Comparison of ENCODE assay signal across 9 cellular contexts in the genomic region with DNA sequence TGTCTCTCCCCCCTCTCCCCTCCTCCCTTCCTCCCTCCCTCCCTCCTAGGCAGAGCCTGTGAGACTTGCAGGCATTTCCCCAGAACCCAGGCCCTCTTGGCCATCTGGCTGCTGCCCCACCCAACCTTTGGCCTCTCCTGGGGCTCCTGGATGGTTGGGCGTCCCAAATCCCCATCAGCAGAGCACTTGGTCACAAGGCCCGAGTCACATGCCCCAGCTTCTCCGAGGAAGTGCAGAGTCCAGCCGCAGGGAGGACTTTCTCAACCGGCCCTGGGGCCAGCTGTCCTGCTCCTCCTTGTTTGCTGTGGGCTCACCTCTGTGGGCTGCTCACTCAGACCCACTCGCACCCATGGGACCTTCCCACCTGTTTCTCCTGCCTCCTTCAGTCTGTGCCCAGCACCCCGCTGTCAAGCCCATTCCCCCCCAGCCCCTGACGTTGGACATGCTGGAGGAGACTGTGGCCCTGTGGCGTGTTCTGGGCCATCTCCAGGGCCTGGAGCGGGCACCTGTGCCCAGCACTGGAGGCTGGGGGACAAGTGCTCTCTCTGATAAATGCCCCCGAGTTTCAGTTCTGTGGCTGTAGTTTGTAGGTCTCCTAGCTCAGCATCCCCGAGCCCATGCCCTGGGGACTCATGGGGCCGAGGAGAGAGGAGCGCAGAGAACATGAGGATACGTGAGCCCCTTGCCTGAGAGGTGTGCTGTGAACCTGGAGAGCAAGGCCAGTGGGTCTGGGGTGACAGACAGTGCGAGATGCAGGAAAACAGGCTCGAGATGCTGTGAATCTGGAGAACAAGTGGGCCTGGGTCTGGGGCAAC. TPM values are rescaled to one million over a fixed set of nuclear protein-coding genes. Genes with fewer than 3 reads are reported as not detected.
DNase-seq lines count a peak whose midpoint lies in the region; ATAC-seq and TF ChIP-seq lines count a peak whose summit lies in the region.
"Had no signal": no experiment of that assay in that cellular context is flagged by ENCODE, and none has a peak within 500 bp of the region (broad histone marks: within the 10 kb centered on the region; RNA-seq: fewer than 3 reads in every experiment).

No MANE protein-coding gene starts in this region.

- H3K4me3 Mint-ChIP-seq in activated CD4-positive, alpha-beta T cell treated with anti-CD3 and anti-CD28 coated beads for 36 hours, result peak overlapping the region; percentile 60
- no peak overlapping the region for H3K4me3 Mint-ChIP-seq in mesothelial cell of epicardium

- intact Hi-C loops in activated CD4-positive, alpha-beta T cell treated with anti-CD3 and anti-CD28 coated beads for 36 hours (cut with DNase I, micrococcal nuclease), result loop anchor here in 1 of 2 experiments (1.0 kb wide), 1 partner anchor 18 kb away; no protein-coding TSS in a partner anchor
- intact Hi-C loops in tibial artery (cut with DNase I; ENCODE audit: low total_unique reads), result no loop called here

- H3K23ac ChIP-seq in mesenchymal stem cell (ENCODE audit: low read length in 2 of 2), result no peak overlapping the region

- H2BK15ac ChIP-seq in mesenchymal stem cell (ENCODE audit: low read depth, poor library complexity, severe bottlenecking), result peak overlapping the region; percentile 37

- POLR2A ChIA-PET in activated CD4-positive, alpha-beta T cell treated with anti-CD3 and anti-CD28 coated beads for 36 hours (lab: Charles Lee), result no interaction called here
- POLR2A ChIA-PET in GM10248 (lab: Yijun Ruan, JAX), result no interaction called here

- H3K27me3 ChIP-seq in mesenchymal stem cell (ENCODE audit: control insufficient read depth in 1 of 2, insufficient read depth in 1 of 2, low read length in 2 of 2), result no peaks in the 10 kb centered on the region
- no peaks in the 10 kb centered on the region for H3K27me3 ChIP-seq in tibial artery

- H3K27ac ChIP-seq in mesenchymal stem cell (ENCODE audit: low read length, poor library complexity, severe bottlenecking) (no peak overlapping the region), tibial artery (peak overlapping the region; percentile 21 to 31)

- no peaks in the 10 kb centered on the region for H3K9me3 Mint-ChIP-seq in activated CD4-positive, alpha-beta T cell treated with anti-CD3 and anti-CD28 coated beads for 36 hours (ENCODE audit: low read depth)
- H3K9me3 Mint-ChIP-seq in mesothelial cell of epicardium, result no peaks in the 10 kb centered on the region

- no peaks in the 10 kb centered on the region for H3K9me3 ChIP-seq in mesenchymal stem cell (ENCODE audit: control insufficient read depth, low read length)
- H3K9me3 ChIP-seq in tibial artery, result no peaks in the 10 kb centered on the region

- H3K9ac ChIP-seq in mesenchymal stem cell (ENCODE audit: low read length), result peak overlapping the region; percentile 73

- peak overlapping the region; percentile 21 for H2AK5ac ChIP-seq in mesenchymal stem cell (ENCODE audit: low read length, severe bottlenecking)

- peaks cover 81% of the 10 kb centered on the region for H3K4me1 Mint-ChIP-seq in activated CD4-positive, alpha-beta T cell treated with anti-CD3 and anti-CD28 coated beads for 36 hours
- H3K4me1 Mint-ChIP-seq in mesothelial cell of epicardium, result peaks cover 28% of the 10 kb centered on the region

- H4K8ac ChIP-seq in mesenchymal stem cell (ENCODE audit: low read length), result peak overlapping the region; percentile 89

- no peak overlapping the region for H2BK5ac ChIP-seq in mesenchymal stem cell (ENCODE audit: low read depth, low read length, poor library complexity, severe bottlenecking)

- peak overlapping the region; percentile 92 for H3K27ac Mint-ChIP-seq in activated CD4-positive, alpha-beta T cell treated with anti-CD3 and anti-CD28 coated beads for 36 hours
- H3K27ac Mint-ChIP-seq in mesothelial cell of epicardium, result no peak overlapping the region

- H3K4me3 ChIP-seq in choroid plexus epithelial cell (ENCODE audit: low read depth, low read length) (no peak overlapping the region), mesenchymal stem cell (ENCODE audit: insufficient read depth in 1 of 2, low read depth in 1 of 2, low read length in 2 of 2) (no peak overlapping the region), tibial artery (no peak overlapping the region)

- H3K4ac ChIP-seq in mesenchymal stem cell (ENCODE audit: low read depth in 1 of 2, low read length in 2 of 2), result peak overlapping the region; percentile 6 to 73

- WGBS in mesenchymal stem cell, result 85% methylated on average over 17 of the region's 17 CpGs

- H4K91ac ChIP-seq in mesenchymal stem cell (ENCODE audit: low read length), result peak overlapping the region; percentile 94

- no peak overlapping the region for H3K4me2 ChIP-seq in mesenchymal stem cell (ENCODE audit: low read length, poor library complexity, severe bottlenecking)

- TF ChIP-seq CTCF in choroid plexus epithelial cell (conservative IDR thresholded peaks at IDR 0.05; ENCODE audit: low read depth, low read length) (no peak), tibial artery (IDR thresholded peaks at IDR 0.05) (no peak), GM10248 (IDR thresholded peaks at IDR 0.05; ENCODE audit: control extremely low read depth, extremely low read depth, low read depth, missing control alignments) (no peak), mesothelial cell of epicardium (IDR thresholded peaks at IDR 0.05; ENCODE audit: unreplicated experiment) (no peak)

- peak overlapping the region; percentile 7 to 13 for H3K18ac ChIP-seq in mesenchymal stem cell (ENCODE audit: low read depth in 1 of 2, low read length in 2 of 2)

- H3K36me3 ChIP-seq in mesenchymal stem cell (ENCODE audit: control insufficient read depth in 1 of 2, insufficient read depth in 2 of 2, low read depth in 1 of 2, low read length in 2 of 2), result peaks cover 3 to 21% of the 10 kb centered on the region in 2 experiments
- peaks cover 0 to 9% (median 5%) of the 10 kb centered on the region in 3 donors for H3K36me3 ChIP-seq in tibial artery

- peaks cover 12% of the 10 kb centered on the region for H3K36me3 Mint-ChIP-seq in activated CD4-positive, alpha-beta T cell treated with anti-CD3 and anti-CD28 coated beads for 36 hours (ENCODE audit: low read depth)
- peaks cover 7% of the 10 kb centered on the region for H3K36me3 Mint-ChIP-seq in mesothelial cell of epicardium

- H3K79me1 ChIP-seq in mesenchymal stem cell (replicated peaks; ENCODE audit: low read length, poor library complexity, severe bottlenecking), result peaks cover 44% of the 10 kb centered on the region

- ATAC-seq in activated CD4-positive, alpha-beta T cell treated with anti-CD3 and anti-CD28 coated beads for 36 hours, result peak; percentile 5

- peak overlapping the region in 1 of 2 experiments; percentile 68 for H3K14ac ChIP-seq in mesenchymal stem cell (ENCODE audit: low read length in 2 of 2)

- no peaks in the 10 kb centered on the region for H3K27me3 Mint-ChIP-seq in activated CD4-positive, alpha-beta T cell treated with anti-CD3 and anti-CD28 coated beads for 36 hours
- H3K27me3 Mint-ChIP-seq in mesothelial cell of epicardium (ENCODE audit: low read depth), result no peaks in the 10 kb centered on the region

- H2BK120ac ChIP-seq in mesenchymal stem cell (ENCODE audit: low read depth, low read length), result no peak overlapping the region

- peaks cover 16% of the 10 kb centered on the region for H3K4me1 ChIP-seq in mesenchymal stem cell (ENCODE audit: control insufficient read depth, insufficient read depth, low read depth, low read length)
- H3K4me1 ChIP-seq in tibial artery, result peaks cover 6 to 20% (median 11%) of the 10 kb centered on the region in 4 donors

- no peak for DNase-seq in activated CD4-positive, alpha-beta T cell treated with anti-CD3 and anti-CD28 coated beads for 36 hours
- no peak for DNase-seq in activated CD4-positive, alpha-beta T cell treated with anti-CD3 and anti-CD28 coated beads, Interleukin-2, amount 50 U/mL, for 1 hour
- peak; percentile 57 for DNase-seq in choroid plexus epithelial cell (ENCODE audit: low read depth)
- no peak for DNase-seq in mesenchymal stem cell
- peak; percentile 88 to 89 for DNase-seq in tibial artery
- no peak for DNase-seq in stimulated activated CD4-positive, alpha-beta T cell treated with anti-CD3 and anti-CD28 coated beads, Interleukin-15, amount 100 ng/mL, for 24 hours
- no peak for DNase-seq in GM10248 (ENCODE audit: extremely low spot score)
- no peak for DNase-seq in mesothelial cell of epicardium (ENCODE audit: low spot score in 2 of 2, unreplicated experiment in 2 of 2)
- DNase-seq: NCI-H446 had no signal

- no peak overlapping the region for H2AFZ ChIP-seq in mesenchymal stem cell (ENCODE audit: low read depth, low read length)

- CTCF ChIA-PET in activated CD4-positive, alpha-beta T cell treated with anti-CD3 and anti-CD28 coated beads for 36 hours (lab: Charles Lee), result no interaction called here
- CTCF ChIA-PET in GM10248 (lab: Yijun Ruan, JAX), result no interaction called here

- H2BK12ac ChIP-seq in mesenchymal stem cell (ENCODE audit: low read length in 2 of 2), result peak overlapping the region in 1 of 2 experiments; percentile 37

RNA-seq across cellular contexts. Expression of a gene that starts 42.3 kb away (rescaled TPM):
- total RNA-seq in activated CD4-positive, alpha-beta T cell treated with anti-CD3 and anti-CD28 coated beads for 36 hours, result not detected
- polyA plus RNA-seq in mesenchymal stem cell (2013, experiment 1 of 2), result not detected
- polyA plus RNA-seq in mesenchymal stem cell (2013, experiment 2 of 2), result not detected
- 1.8 to 2.6 TPM (median 2.3 TPM) in 3 replicates for total RNA-seq in mesothelial cell of epicardium

Comparison
In these comparisons a context has a peak if more than half of its experiments do, and no peak if none do; other contexts are left out.
1. DNase-seq: peak in choroid plexus epithelial cell (single experiment) and tibial artery (2 of 2); none in activated CD4-positive, alpha-beta T cell treated with anti-CD3 and anti-CD28 coated beads for 36 hours (single experiment), activated CD4-positive, alpha-beta T cell treated with anti-CD3 and anti-CD28 coated beads, Interleukin-2, amount 50 U/mL, for 1 hour (single experiment), mesenchymal stem cell (single experiment), stimulated activated CD4-positive, alpha-beta T cell treated with anti-CD3 and anti-CD28 coated beads, Interleukin-15, amount 100 ng/mL, for 24 hours (single experiment), GM10248 (single experiment) and mesothelial cell of epicardium (0 of 2).